In the genomic region with DNA sequence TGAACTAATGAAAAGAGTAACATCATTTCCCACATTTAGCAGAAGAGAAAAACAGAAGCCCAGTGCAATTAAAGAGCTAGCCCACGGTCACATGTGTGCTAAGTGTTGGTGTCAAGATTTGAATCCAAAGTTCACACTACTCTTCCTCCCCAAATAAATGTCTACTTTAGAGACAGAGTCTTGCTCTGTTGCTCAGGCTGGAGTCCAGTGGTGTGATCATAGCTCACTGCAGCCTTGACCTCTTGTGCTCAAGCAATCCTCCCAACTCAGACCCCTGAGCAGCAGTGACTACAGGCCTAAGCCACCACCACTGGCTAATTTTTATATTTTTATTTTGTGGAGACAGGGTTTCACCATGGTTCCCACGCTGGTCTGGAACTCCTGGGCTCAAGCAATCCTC, we compare ENCODE assay signal across 17 cellular contexts. TPM values are rescaled to one million over a fixed set of nuclear protein-coding genes. Genes with fewer than 3 reads are reported as not detected.
DNase-seq lines count a peak whose midpoint lies in the region; ATAC-seq and TF ChIP-seq lines count a peak whose summit lies in the region.
"Had no signal": no experiment of that assay in that cellular context is flagged by ENCODE, and none has a peak within 500 bp of the region (broad histone marks: within the 10 kb centered on the region; RNA-seq: fewer than 3 reads in every experiment).

No MANE protein-coding gene starts in this region.

- POLR2A ChIA-PET in IMR-90 (lab: Charles Lee; ENCODE audit: unreplicated experiment) = no interaction called here
- POLR2A ChIA-PET in WTC11 (lab: Charles Lee) = no interaction called here

- peak overlapping the region; percentile 24; the same call in 1 of the 2 replicates for H2BK20ac ChIP-seq in IMR-90 (ENCODE audit: low read depth, low read length)

- H3K27ac Mint-ChIP-seq in WTC11 = peak overlapping the region; percentile 19; the same call in 1 of the 2 replicates
- H3K27ac Mint-ChIP-seq: CD14-positive monocyte; CD8-positive, alpha-beta T cell had no signal

- DNase-seq in IMR-90 (no peak), WTC11 (ENCODE audit: low spot score) (no peak), smooth muscle cell (lab: John Stamatoyannopoulos, UW; ENCODE audit: unreplicated experiment) (no peak), mesenteric fat pad (ENCODE audit: low spot score) (no peak), adrenal gland (no peak), T-helper 9 cell (no peak)
- DNase-seq: CD8-positive, alpha-beta T cell; COR-L47; DMS153; DMS79 treated with DMSO at 0.1 percent for 48 hours; GDM1 had no signal

- dilution Hi-C loops in IMR-90 (cut with HindIII; ENCODE audit: low sequenced_read_pairs, unreplicated experiment) = no loop called here

- no peak overlapping the region for H3K18ac ChIP-seq in IMR-90 (ENCODE audit: low read depth, low read length)

- ATAC-seq in IMR-90 (ENCODE audit: low read depth) (no peak), WTC11 (no peak), GM21529 (IDR thresholded peaks at IDR 0.05; ENCODE audit: unreplicated experiment) (no peak)
- ATAC-seq: A549; CD8-positive, alpha-beta T cell; HCT116; K562 had no signal

- in situ Hi-C loops in IMR-90 (cut with MboI; ENCODE audit: low sequenced_read_pairs) = no loop called here

- H3K9me1 ChIP-seq in IMR-90 (ENCODE audit: insufficient read depth, low read length) = peaks cover 2% of the 10 kb centered on the region; the same call in 1 of the 2 replicates

- no peak overlapping the region for H4K8ac ChIP-seq in IMR-90 (ENCODE audit: low read depth in 2 of 2, low read length in 2 of 2)

- H3K79me2 ChIP-seq in OCI-LY1 (ENCODE audit: insufficient read depth, low read length) (peaks cover 73% of the 10 kb centered on the region), smooth muscle cell (ENCODE audit: low read depth) (peaks cover 87% of the 10 kb centered on the region)

- H4K20me1 ChIP-seq in IMR-90 (ENCODE audit: insufficient read depth, low read length) = peaks cover 4% of the 10 kb centered on the region; the same call in 1 of the 2 replicates
- no peaks in the 10 kb centered on the region for H4K20me1 ChIP-seq in OCI-LY1 (ENCODE audit: insufficient read depth, low read length)
- peaks cover 15% of the 10 kb centered on the region for H4K20me1 ChIP-seq in smooth muscle cell (ENCODE audit: low read depth)

- TF ChIP-seq POLR2A in IMR-90 (IDR thresholded peaks at IDR 0.05; ENCODE audit: low read depth, low read length) (no peak), adrenal gland (IDR thresholded peaks at IDR 0.05) (no peak)

- no peaks in the 10 kb centered on the region for H3K9me2 ChIP-seq in OCI-LY1 (ENCODE audit: low read depth, low read length)

- H3K56ac ChIP-seq in IMR-90 (ENCODE audit: extremely low read depth, insufficient read depth, low read length) = no peak overlapping the region

- no peaks in the 10 kb centered on the region for H3K9me3 Mint-ChIP-seq in WTC11
- H3K9me3 Mint-ChIP-seq: CD8-positive, alpha-beta T cell had no signal

- TF ChIP-seq CTCF in IMR-90 (conservative IDR thresholded peaks at IDR 0.05; ENCODE audit: low read depth, low read length) (no peak), OCI-LY1 (IDR thresholded peaks at IDR 0.05; ENCODE audit: low read length) (no peak), WTC11 (IDR thresholded peaks at IDR 0.05) (no peak), smooth muscle cell (IDR thresholded peaks at IDR 0.05; ENCODE audit: borderline replicate concordance, insufficient read depth, poor library complexity, severe bottlenecking) (no peak), adrenal gland (IDR thresholded peaks at IDR 0.05) (no peak)

- H3K36me3 ChIP-seq in IMR-90 (ENCODE audit: control insufficient read depth, insufficient read depth, low read length) (no peaks in the 10 kb centered on the region), OCI-LY1 (ENCODE audit: insufficient read depth, low read length) (peaks cover 4% of the 10 kb centered on the region; the same call in 1 of the 2 replicates), smooth muscle cell (ENCODE audit: low read depth) (no peaks in the 10 kb centered on the region), adrenal gland (replicated peaks in 1 of 2) (no peaks in the 10 kb centered on the region)

- no peak overlapping the region for H3K4me3 Mint-ChIP-seq in WTC11
- H3K4me3 Mint-ChIP-seq: CD8-positive, alpha-beta T cell had no signal

- H3K9ac ChIP-seq in IMR-90 (ENCODE audit: low read depth, low read length) = no peak overlapping the region
- H3K9ac ChIP-seq in OCI-LY1 (ENCODE audit: low read length) = peak overlapping the region; percentile 95; the same call in 1 of the 2 replicates
- H3K9ac ChIP-seq in smooth muscle cell (ENCODE audit: low read depth) = no peak overlapping the region

- intact Hi-C loops in IMR-90 (cut with micrococcal nuclease) = no loop called here
- intact Hi-C loops in adrenal gland (cut with DNase I) = no loop called here

- TF ChIP-seq RAD21 in IMR-90 (IDR thresholded peaks at IDR 0.05; ENCODE audit: low read length) = no peak

- H3K27me3 ChIP-seq in IMR-90 (ENCODE audit: control insufficient read depth, insufficient read depth, low read length) (no peaks in the 10 kb centered on the region), OCI-LY1 (ENCODE audit: insufficient read depth, low read length) (no peaks in the 10 kb centered on the region), smooth muscle cell (ENCODE audit: low read depth) (no peaks in the 10 kb centered on the region), adrenal gland (no peaks in the 10 kb centered on the region)

- CTCF ChIA-PET in IMR-90 (lab: Yijun Ruan, JAX) (no interaction called here), WTC11 (lab: Charles Lee) (interaction anchor here (1.0 kb wide), 2 partner anchors 9 to 42 kb away, joined by 3 to 4 read pairs; no protein-coding TSS in a partner anchor)

- H2AFZ ChIP-seq in IMR-90 (replicated peaks; ENCODE audit: low read length, poor library complexity) (no peak overlapping the region), OCI-LY1 (ENCODE audit: low read length) (no peak overlapping the region), smooth muscle cell (ENCODE audit: low read depth) (no peak overlapping the region)

- H3K27me3 Mint-ChIP-seq in WTC11 (ENCODE audit: low read depth) = no peaks in the 10 kb centered on the region

- H4K91ac ChIP-seq in IMR-90 (ENCODE audit: insufficient read depth, low read depth, low read length) = no peak overlapping the region

- H4K5ac ChIP-seq in IMR-90 (ENCODE audit: low read depth, low read length) = no peak overlapping the region

- H3K4me2 ChIP-seq in IMR-90 (ENCODE audit: low read depth, low read length) = no peak overlapping the region
- H3K4me2 ChIP-seq in OCI-LY1 (ENCODE audit: low read length) = peak overlapping the region; percentile 68; the same call in 1 of the 2 replicates
- peak overlapping the region; percentile 46 for H3K4me2 ChIP-seq in smooth muscle cell
- H3K4me2 ChIP-seq: A549 had no signal

- H2AK5ac ChIP-seq in IMR-90 (ENCODE audit: low read depth, low read length) = no peak overlapping the region; the same call in 1 of the 2 replicates

- H3F3A ChIP-seq in OCI-LY1 (ENCODE audit: insufficient read depth, low read length) = peaks cover 4% of the 10 kb centered on the region; the same call in 1 of the 2 replicates
- peaks cover 47% of the 10 kb centered on the region for H3F3A ChIP-seq in smooth muscle cell (ENCODE audit: low read depth)

- H3K79me1 ChIP-seq in IMR-90 (ENCODE audit: low read depth in 1 of 2, low read length in 2 of 2) = peaks cover 15 to 30% of the 10 kb centered on the region in 2 experiments; a peak in 3 of 4 replicates

- peaks cover 13% of the 10 kb centered on the region for H3K36me3 Mint-ChIP-seq in WTC11
- H3K36me3 Mint-ChIP-seq: CD8-positive, alpha-beta T cell had no signal

- H3K23ac ChIP-seq in IMR-90 (ENCODE audit: low read depth, low read length) = no peak overlapping the region

- H3K4me3 ChIP-seq in IMR-90 (ENCODE audit: insufficient read depth, low read depth, low read length) = no peak overlapping the region
- H3K4me3 ChIP-seq in OCI-LY1 (ENCODE audit: low read depth, low read length, poor library complexity, severe bottlenecking) = peak overlapping the region; percentile 89
- no peak overlapping the region for H3K4me3 ChIP-seq in smooth muscle cell
- no peak overlapping the region for H3K4me3 ChIP-seq in adrenal gland
- H3K4me3 ChIP-seq: A549, K562 had no signal

- no peak overlapping the region for H2AK9ac ChIP-seq in IMR-90 (replicated peaks; ENCODE audit: low read depth, low read length, poor library complexity)

- H2BK120ac ChIP-seq in IMR-90 (ENCODE audit: low read depth, low read length) = no peak overlapping the region

- no peak overlapping the region for H3K14ac ChIP-seq in IMR-90 (replicated peaks; ENCODE audit: low read depth, low read length)

- 100% methylated on average over 1 of the region's 2 CpGs; no CpG with 5 or more reads in 1 of the 2 experiments for WGBS in IMR-90 (ENCODE audit: extremely low coverage in 2 of 2, insufficient read length in 1 of 2), 2 experiments
- WGBS in smooth muscle cell (ENCODE audit: low lambda C conversion rate) = 68% methylated on average over 2 of the region's 2 CpGs
- 98 to 100% (median 99%) methylated on average over 2 of the region's 2 CpGs for WGBS in adrenal gland, 4 donors

- BruUV-seq in IMR-90 (replicated peaks; lab: Mats Ljungman, UMichigan) = no TSS peak

- no peak overlapping the region for H2BK15ac ChIP-seq in IMR-90 (ENCODE audit: low read depth, low read length)

- H3K9me3 ChIP-seq in IMR-90 (ENCODE audit: control insufficient read depth, insufficient read depth, low read length) (no peaks in the 10 kb centered on the region), OCI-LY1 (ENCODE audit: low read length) (no peaks in the 10 kb centered on the region), smooth muscle cell (replicated peaks; ENCODE audit: low read depth) (no peaks in the 10 kb centered on the region), adrenal gland (replicated peaks in 1 of 3) (no peaks in the 10 kb centered on the region)
- H3K9me3 ChIP-seq: A549 had no signal

- H3K4me1 ChIP-seq in IMR-90 (ENCODE audit: control insufficient read depth, insufficient read depth, low read length) = peaks cover 3% of the 10 kb centered on the region; the same call in 1 of the 2 replicates
- H3K4me1 ChIP-seq in OCI-LY1 (ENCODE audit: insufficient read depth, low read length, severe bottlenecking) = peaks cover 85% of the 10 kb centered on the region
- H3K4me1 ChIP-seq in smooth muscle cell (ENCODE audit: low read depth) = peaks cover 33% of the 10 kb centered on the region
- peaks cover 0 to 13% of the 10 kb centered on the region in 2 donors for H3K4me1 ChIP-seq in adrenal gland (replicated peaks in 1 of 2)

- no peak overlapping the region for H3K4ac ChIP-seq in IMR-90 (ENCODE audit: low read depth, low read length)

- H3K4me1 Mint-ChIP-seq in WTC11 = peaks cover 70% of the 10 kb centered on the region

- H2BK5ac ChIP-seq in IMR-90 (ENCODE audit: low read depth, low read length, poor library complexity, severe bottlenecking) = no peak overlapping the region

- H3K27ac ChIP-seq in IMR-90 (ENCODE audit: insufficient read depth, low read length) = no peak overlapping the region
- H3K27ac ChIP-seq in OCI-LY1 (ENCODE audit: low read depth, low read length, poor library complexity, severe bottlenecking) = peak overlapping the region; percentile 99
- H3K27ac ChIP-seq in smooth muscle cell (ENCODE audit: low read depth) = peak overlapping the region; percentile 86
- H3K27ac ChIP-seq in adrenal gland = no peak overlapping the region
- H3K27ac ChIP-seq: A549 had no signal

RNA-seq across cellular contexts. Expression of a gene that starts 4.8 kb away (rescaled TPM):
- total RNA-seq in IMR-90 (2012; rRNA removed) (7.2 and 9.5 TPM in 2 replicates), WTC11 (2021) (81.6 to 87.7 TPM (median 84.1 TPM) in 3 replicates), smooth muscle cell (44.7 and 91.5 TPM in 2 replicates), mesenteric fat pad (18.9 TPM), adrenal gland (10 to 100 TPM in 5 of 8 donors, 1 to 10 TPM in 3; 7.6 to 55.6 (median 13.1) TPM)
- polyA plus RNA-seq in IMR-90 (2012; rRNA removed) (8.0 and 10.1 TPM in 2 replicates), smooth muscle cell (45.1 and 48.9 TPM in 2 replicates), adrenal gland (1 to 10 TPM; 2.0 to 9.6 (median 2.2) TPM)
- polyA plus RNA-seq in IMR-90 (2012; cell fraction: cytosol; rRNA removed) = 2.9 and 5.3 TPM in 2 replicates
- polyA plus RNA-seq in IMR-90 (2012; cell fraction: nucleus; rRNA removed; ENCODE audit: low replicate concordance) = 8.0 and 8.7 TPM in 2 replicates
- polyA plus RNA-seq: CD14-positive monocyte had no signal

RNA-seq across cellular contexts. Expression of a gene that starts 5.2 kb away (rescaled TPM):
- total RNA-seq in IMR-90 (2012; rRNA removed) (0.18 and 0.56 TPM in 2 replicates), WTC11 (2021) (6.4 to 6.7 TPM (median 6.5 TPM) in 3 replicates), smooth muscle cell (0.85 and 1.6 TPM in 2 replicates), mesenteric fat pad (0.45 TPM), adrenal gland (1 to 10 TPM in 2 of 8 donors, under 1 TPM in 6; 0.18 to 1.1 (median 0.40) TPM)
- polyA plus RNA-seq in IMR-90 (2012; rRNA removed) (0.07 and 0.26 TPM in 2 replicates), smooth muscle cell (0.91 and 1.2 TPM in 2 replicates), adrenal gland (under 1 TPM; 0.10 to 0.71 (median 0.16) TPM)
- 0.03 and 0.12 TPM in 2 replicates for polyA plus RNA-seq in IMR-90 (2012; cell fraction: cytosol; rRNA removed)
- 0.11 and 0.40 TPM in 2 replicates for polyA plus RNA-seq in IMR-90 (2012; cell fraction: nucleus; rRNA removed; ENCODE audit: low replicate concordance)
- total RNA-seq: CD8-positive, alpha-beta T cell; K562 had no signal
- polyA plus RNA-seq: CD14-positive monocyte, K562 had no signal

Comparison
In these comparisons a context has a peak if more than half of its experiments do, and no peak if none do; other contexts are left out.
1. H3K27ac ChIP-seq: peak in OCI-LY1 (single experiment) and smooth muscle cell (single experiment); none in IMR-90 (single experiment) and adrenal gland (0 of 5).